8 cellular contexts compared by ENCODE assay signal in the genomic region with DNA sequence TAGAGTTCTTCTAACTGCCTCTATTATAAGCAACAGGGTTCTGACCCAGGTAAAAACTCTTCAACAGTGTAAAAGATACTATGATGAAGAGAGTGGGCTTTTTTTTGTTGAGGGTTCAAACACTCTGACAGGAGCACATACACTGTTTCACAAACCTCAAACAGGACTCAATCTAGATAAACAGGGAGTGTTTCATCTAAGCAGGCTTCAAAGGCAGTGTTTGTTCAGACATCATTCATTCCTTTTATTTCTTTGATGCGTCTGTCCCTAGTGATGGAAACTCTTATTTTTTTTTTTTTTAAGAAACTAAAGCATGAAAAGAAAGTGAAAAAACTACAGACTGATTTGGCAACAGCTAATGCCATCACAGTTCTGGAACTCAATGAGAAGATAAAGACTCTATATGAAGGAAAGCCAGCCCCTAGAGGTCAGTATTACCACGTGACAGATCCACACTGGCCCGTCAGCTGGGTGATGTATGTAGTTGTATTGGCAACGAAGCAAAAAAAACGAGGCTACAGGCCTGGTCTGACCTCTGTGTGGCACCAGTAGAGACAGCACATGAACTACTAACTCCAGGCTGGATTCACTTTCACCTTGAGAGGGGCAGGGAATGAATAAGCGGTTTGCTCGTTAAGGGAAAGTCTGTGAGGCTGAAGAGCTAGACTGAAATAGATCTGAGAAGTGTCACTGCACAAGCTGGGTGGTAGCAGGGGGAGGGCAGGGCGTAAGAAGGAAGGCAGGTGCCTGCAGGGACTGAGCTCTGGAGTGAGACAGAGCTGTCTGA.
A peak's percentile ranks its signal among the peaks of the same experiment; 100 is the strongest.
DNase-seq lines count a peak whose midpoint lies in the region; ATAC-seq, FAIRE-seq and TF ChIP-seq lines count a peak whose summit lies in the region.

No MANE protein-coding gene starts in this region.

- H4K20me1 ChIP-seq in OCI-LY1 (ENCODE audit: insufficient read depth, low read length), result no peaks in the 10 kb centered on the region
- H4K20me1 ChIP-seq in K562 (replicated peaks; ENCODE audit: control insufficient read depth, insufficient read depth, low read length), result no peaks in the 10 kb centered on the region

- H3K27me3 ChIP-seq in OCI-LY1 (ENCODE audit: insufficient read depth, low read length) (no peaks in the 10 kb centered on the region), K562 (ENCODE audit: control insufficient read depth in 2 of 2, insufficient read depth in 2 of 2, low read length in 2 of 2) (peaks cover 0 to 4% of the 10 kb centered on the region in 2 experiments; a peak in 1 of 5 replicates)

- TF ChIP-seq RAD21 in K562 (CRISPR knock-in tag; conservative IDR thresholded peaks at IDR 0.05 in 1 of 2, IDR thresholded peaks at IDR 0.05 in 1 of 2), result peak; percentile 64

- H3K4me2 ChIP-seq in OCI-LY1 (ENCODE audit: low read length) (peak overlapping the region; percentile 50; the same call in 1 of the 2 replicates), K562 (ENCODE audit: insufficient read depth, low read length) (no peak overlapping the region)

- intact Hi-C loops in K562 (cut with micrococcal nuclease), result loop anchor here (1.0 to 10.0 kb wide), 3 partner anchors 311 to 1892 kb away; no protein-coding TSS in a partner anchor

- WGBS in K562 (ENCODE audit: insufficient coverage, low coverage, missing lambda C conversion rate), result 0% methylated on average over 8 of the region's 8 CpGs

- ATAC-seq in GM21515 (IDR thresholded peaks at IDR 0.05; ENCODE audit: unreplicated experiment) (peak; percentile 83), HG03571 (IDR thresholded peaks at IDR 0.05; ENCODE audit: unreplicated experiment) (peak; percentile 81), K562 (peak; percentile 90)

- H3K27ac ChIP-seq in OCI-LY1 (ENCODE audit: low read depth, low read length, poor library complexity, severe bottlenecking), result peak overlapping the region; percentile 71
- no peak overlapping the region for H3K27ac ChIP-seq in K562 (ENCODE audit: extremely low read depth, low read depth, low read length)

- H3K4me1 ChIP-seq in OCI-LY1 (ENCODE audit: insufficient read depth, low read length, severe bottlenecking), result peaks cover 59% of the 10 kb centered on the region
- H3K4me1 ChIP-seq in K562 (replicated peaks in 1 of 2; ENCODE audit: control insufficient read depth in 2 of 2, insufficient read depth in 2 of 2, low read length in 2 of 2), result no peaks in the 10 kb centered on the region

- H3F3A ChIP-seq in OCI-LY1 (ENCODE audit: insufficient read depth, low read length), result no peaks in the 10 kb centered on the region

- no peak overlapping the region; the same call in 1 of the 2 replicates for H3K9ac ChIP-seq in OCI-LY1 (ENCODE audit: low read length)
- no peak overlapping the region for H3K9ac ChIP-seq in K562 (ENCODE audit: insufficient read depth in 1 of 2, low read depth in 2 of 2, low read length in 2 of 2)

- peak overlapping the region; percentile 24 for H3K4me3 ChIP-seq in OCI-LY1 (ENCODE audit: low read depth, low read length, poor library complexity, severe bottlenecking)
- H3K4me3 ChIP-seq in K562, result no peak overlapping the region

- H3K36me3 ChIP-seq in OCI-LY1 (ENCODE audit: insufficient read depth, low read length) (no peaks in the 10 kb centered on the region), K562 (ENCODE audit: control insufficient read depth, insufficient read depth, low read length) (no peaks in the 10 kb centered on the region)

- H2AFZ ChIP-seq in OCI-LY1 (ENCODE audit: low read length) (no peak overlapping the region), K562 (ENCODE audit: low read depth, low read length) (no peak overlapping the region; the same call in 1 of the 2 replicates)

- FAIRE-seq in K562 (lab: Jason Lieb, UNC), result peak; percentile 56

- no peaks in the 10 kb centered on the region for H3K9me2 ChIP-seq in OCI-LY1 (ENCODE audit: low read depth, low read length)

- POLR2A ChIA-PET in K562 (lab: Yijun Ruan, JAX), result interaction anchor here (0.6 kb wide), 1 partner anchor 11 kb away, joined by 3 read pairs; no protein-coding TSS in a partner anchor

- no TSS peak for BruUV-seq in K562 (replicated peaks; lab: Mats Ljungman, UMichigan)

- TF ChIP-seq CTCF in OCI-LY1 (IDR thresholded peaks at IDR 0.05; ENCODE audit: low read length) (peak; percentile 67), K562 (IDR thresholded peaks at IDR 0.05 in 2 of 3, conservative IDR thresholded peaks at IDR 0.05 in 1 of 3; ENCODE audit: insufficient read depth in 2 of 3, low read depth in 1 of 3, low read length in 3 of 3) (peak; percentile 36 to 68 (median 46); a peak in 4 of 6 replicates)

- TF ChIP-seq EP300 in K562 (IDR thresholded peaks at IDR 0.05; ENCODE audit: low read length), result no peak

- H3K79me2 ChIP-seq in OCI-LY1 (ENCODE audit: insufficient read depth, low read length), result no peaks in the 10 kb centered on the region
- H3K79me2 ChIP-seq in K562 (ENCODE audit: control insufficient read depth, insufficient read depth, low read length), result no peaks in the 10 kb centered on the region

- H3K9me1 ChIP-seq in K562 (ENCODE audit: control insufficient read depth, insufficient read depth, low read length), result no peaks in the 10 kb centered on the region

- CTCF ChIA-PET in K562 (lab: Yijun Ruan, JAX; ENCODE audit: low intra/inter-chr PET ratio), result interaction anchor here (0.6 to 0.9 kb wide), 5 partner anchors 208 to 383 kb away, joined by 3 to 8 read pairs (median 3); partner anchors contain the start of gene SLC12A2

- H3K9me3 ChIP-seq in OCI-LY1 (ENCODE audit: low read length) (no peaks in the 10 kb centered on the region), K562 (replicated peaks; ENCODE audit: control insufficient read depth, insufficient read depth, low read depth, low read length) (no peaks in the 10 kb centered on the region)

- peak; percentile 6 for DNase-seq in NK-92 treated with Interleukin-12 subunit alpha and Interleukin-12 subunit beta, amount 100 ng/mL, for 24 hours (lab: John Stamatoyannopoulos, UW)
- DNase-seq in NK-92 (lab: John Stamatoyannopoulos, UW; ENCODE audit: unreplicated experiment), result no peak
- peak; percentile 16 to 56 (median 20) for DNase-seq in K562 (ENCODE audit: extremely low read depth in 1 of 4, low spot score in 3 of 4)
- DNase-seq in islet precursor cell, result peak; percentile 87
- DNase-seq in stimulated activated CD4-positive, alpha-beta T cell treated with anti-CD3 and anti-CD28 coated beads, Interleukin-4, amount 100 ng/mL, for 4 hours, result peak; percentile 3

- no peak for TF ChIP-seq POLR2A in K562 (conservative IDR thresholded peaks at IDR 0.05)

- in situ Hi-C loops in K562 (cut with MboI), result loop anchor here (10.0 kb wide), 1 partner anchor 329 kb away; no protein-coding TSS in a partner anchor

TF ChIP-seq in K562, 482 proteins besides CTCF, POLR2A, EP300 and RAD21 (continues in another document):
- no peak for TF ChIP-seq PBX2 (CRISPR knock-in tag; IDR thresholded peaks at IDR 0.05; ENCODE audit: low read depth)
- peak; percentile 89 for TF ChIP-seq PBX2 (tag; conservative IDR thresholded peaks at IDR 0.05; ENCODE audit: low read depth)
- TF ChIP-seq EZH2 (IDR thresholded peaks at IDR 0.05; ENCODE audit: borderline replicate concordance, low read depth, low read length), result no peak
- TF ChIP-seq NRF1 (conservative IDR thresholded peaks at IDR 0.05 in 1 of 2, IDR thresholded peaks at IDR 0.05 in 1 of 2), result no peak
- TF ChIP-seq ZC3H11A (IDR thresholded peaks at IDR 0.05; ENCODE audit: low read depth, low read length), result no peak
- peak; percentile 17; the same call in 1 of the 2 replicates for TF ChIP-seq TFAP4 (CRISPR knock-in tag; IDR thresholded peaks at IDR 0.05; ENCODE audit: borderline replicate concordance)
- TF ChIP-seq NUFIP1 (IDR thresholded peaks at IDR 0.05; ENCODE audit: partially characterized antibody), result no peak
- no peak for TF ChIP-seq ILF3 (IDR thresholded peaks at IDR 0.05; ENCODE audit: borderline replicate concordance)
- TF ChIP-seq MEIS2 (IDR thresholded peaks at IDR 0.05; ENCODE audit: partially characterized antibody), result peak; percentile 74
- TF ChIP-seq HDAC3 (IDR thresholded peaks at IDR 0.05; ENCODE audit: borderline replicate concordance, partially characterized antibody), result no peak
- TF ChIP-seq EGR1 (conservative IDR thresholded peaks at IDR 0.05), result no peak
- no peak for TF ChIP-seq ZNF778 (CRISPR knock-in tag; IDR thresholded peaks at IDR 0.05)
- TF ChIP-seq ZNF133 (CRISPR knock-in tag; IDR thresholded peaks at IDR 0.05), result no peak
- 0 out of 2 replicates have a peak, but pooled peaks have one; percentile 28 for TF ChIP-seq ZNF384 (IDR thresholded peaks at IDR 0.05; ENCODE audit: low read depth, low read length)
